ENCODE assay signal across 14 cellular contexts in the genomic region with DNA sequence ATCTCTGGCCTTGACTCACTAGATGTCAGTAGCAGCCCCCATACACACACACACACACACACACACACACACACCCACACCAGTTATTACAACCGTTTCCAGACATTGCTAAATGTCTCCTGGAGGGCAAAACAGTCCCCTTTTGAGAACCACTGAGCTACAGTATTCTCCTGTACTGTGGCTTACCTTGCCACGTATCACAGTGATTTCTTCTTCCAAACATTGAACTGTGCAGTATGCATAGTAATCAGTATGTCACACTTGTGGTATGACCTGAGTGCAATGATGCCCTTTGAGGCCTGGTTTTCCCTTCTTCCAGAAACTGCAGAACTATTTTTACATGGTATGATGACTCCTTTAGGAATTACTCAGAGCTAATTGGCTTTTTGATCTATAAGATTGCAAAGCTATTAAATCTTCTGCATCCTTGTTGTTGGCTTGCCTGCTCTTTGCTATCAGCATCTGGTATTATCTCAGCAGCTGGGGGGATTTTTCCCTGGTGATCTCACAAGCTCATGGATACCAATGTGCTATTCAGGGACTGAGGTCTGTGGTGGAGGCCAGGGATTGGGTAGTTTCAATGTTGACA. TPM values are rescaled to one million over a fixed set of nuclear protein-coding genes. Genes with fewer than 3 reads are reported as not detected.
A peak's percentile ranks its signal among the peaks of the same experiment; 100 is the strongest.
DNase-seq lines count a peak whose midpoint lies in the region; ATAC-seq and TF ChIP-seq lines count a peak whose summit lies in the region.
"Had no signal": no experiment of that assay in that cellular context is flagged by ENCODE, and none has a peak within 500 bp of the region (broad histone marks: within the 10 kb centered on the region; RNA-seq: fewer than 3 reads in every experiment).

No MANE protein-coding gene starts in this region.

- no peaks in the 10 kb centered on the region for H3K27me3 ChIP-seq in HAP-1 (ENCODE audit: low read depth)
- no peaks in the 10 kb centered on the region for H3K27me3 ChIP-seq in esophagus squamous epithelium
- H3K27me3 ChIP-seq: pancreas had no signal

- in situ Hi-C loops in HAP-1 (cut with MboI; ENCODE audit: low sequenced_read_pairs), result no loop called here

- DNase-seq in A172 (ENCODE audit: low spot score) (peak; percentile 14), ELR (ENCODE audit: low read depth) (peak; percentile 67), SK-N-DZ (ENCODE audit: low spot score) (peak; percentile 52), hepatic stellate cell (ENCODE audit: low spot score) (peak; percentile 29), HAP-1 (ENCODE audit: low spot score in 2 of 2) (no peak), cerebellar cortex (ENCODE audit: low spot score) (no peak), esophagus squamous epithelium (lab: John Stamatoyannopoulos, UW) (no peak)
- DNase-seq: activated CD4-positive, alpha-beta T cell treated with anti-CD3 and anti-CD28 coated beads for 48 hours; GF-D8; glutamatergic neuron; NCI-H2029; pancreas had no signal

- H3K4me1 ChIP-seq in HAP-1, result peaks cover 4% of the 10 kb centered on the region
- H3K4me1 ChIP-seq in esophagus squamous epithelium, result peaks cover 0 to 8% (median 0%) of the 10 kb centered on the region in 3 donors
- H3K4me1 ChIP-seq: pancreas had no signal

- intact Hi-C loops in esophagus squamous epithelium (cut with DNase I), result no loop called here

- WGBS in esophagus squamous epithelium, 2 donors, result 21 to 28% methylated on average over 2 of the region's 2 CpGs

- no peak overlapping the region for H3K27ac ChIP-seq in esophagus squamous epithelium
- H3K27ac ChIP-seq: pancreas had no signal

- peaks cover 4% of the 10 kb centered on the region; the same call in 1 of the 2 replicates for H3K9me3 ChIP-seq in HAP-1
- no peaks in the 10 kb centered on the region for H3K9me3 ChIP-seq in esophagus squamous epithelium
- H3K9me3 ChIP-seq: pancreas had no signal

- H3K4me3 ChIP-seq in HAP-1, result no peak overlapping the region
- H3K4me3 ChIP-seq in esophagus squamous epithelium, result no peak overlapping the region
- H3K4me3 ChIP-seq: K562, pancreas had no signal

- no peak for TF ChIP-seq POLR2A in esophagus squamous epithelium (IDR thresholded peaks at IDR 0.05)

- peaks cover 3% of the 10 kb centered on the region; the same call in 1 of the 2 replicates for H3K36me3 ChIP-seq in HAP-1 (replicated peaks)
- no peaks in the 10 kb centered on the region for H3K36me3 ChIP-seq in esophagus squamous epithelium
- H3K36me3 ChIP-seq: pancreas had no signal

- TF ChIP-seq CTCF in esophagus squamous epithelium (IDR thresholded peaks at IDR 0.05), result no peak

- ATAC-seq in HG02623 (IDR thresholded peaks at IDR 0.05; ENCODE audit: unreplicated experiment), result no peak
- ATAC-seq: K562, pancreas had no signal

RNA-seq across cellular contexts. Expression of a gene that starts 3.6 kb away (rescaled TPM):
- 25.4 and 33.1 TPM in 2 replicates for total RNA-seq in A172 (2014; rRNA removed; shearing (Covaris generic))
- polyA plus RNA-seq in SK-N-DZ (2014; cell fraction: cytosol; rRNA removed), result 52.3 and 67.3 TPM in 2 replicates
- 230 and 288 TPM in 2 replicates for polyA plus RNA-seq in SK-N-DZ (2014; cell fraction: nucleus; rRNA removed)
- 100 to 1,000 TPM in 1 of 4 donors, 10 to 100 TPM in 3; 36.4 to 108 (median 63.8) TPM for total RNA-seq in esophagus squamous epithelium

Comparison
In these comparisons a context has a peak if more than half of its experiments do, and no peak if none do; other contexts are left out.
1. DNase-seq: peak in A172 (single experiment), ELR (single experiment), SK-N-DZ (single experiment) and hepatic stellate cell (single experiment); none in HAP-1 (0 of 2), cerebellar cortex (single experiment) and esophagus squamous epithelium (single experiment).